Comparison of ENCODE assay signal across 7 cellular contexts in genomic region chr13:28716511-28716910, GRCh38. TPM values are rescaled to one million over a fixed set of nuclear protein-coding genes. Genes with fewer than 3 reads are reported as not detected.
DNase-seq lines count a peak whose midpoint lies in the region; ATAC-seq and TF ChIP-seq lines count a peak whose summit lies in the region.

No MANE protein-coding gene starts in this region.

- H3K27ac Mint-ChIP-seq in activated T-helper 17 cell treated with anti-CD3 and anti-CD28 coated beads, Interleukin-2, amount 50 U/mL, for 72 hours = peak overlapping the region; percentile 94

- H3K9ac ChIP-seq in smooth muscle cell (ENCODE audit: low read depth) = peak overlapping the region; percentile 47

- H3K9me3 ChIP-seq in HEK293 (ENCODE audit: control insufficient read depth, insufficient read depth, low read depth, low read length) (no peaks in the 10 kb centered on the region), smooth muscle cell (replicated peaks; ENCODE audit: low read depth) (no peaks in the 10 kb centered on the region)

- H3K9me3 Mint-ChIP-seq in activated T-helper 17 cell treated with anti-CD3 and anti-CD28 coated beads, Interleukin-2, amount 50 U/mL, for 72 hours = no peaks in the 10 kb centered on the region

- peaks cover 39% of the 10 kb centered on the region for H3K79me2 ChIP-seq in smooth muscle cell (ENCODE audit: low read depth)

- H3K4me2 ChIP-seq in smooth muscle cell = peak overlapping the region; percentile 85

- no peaks in the 10 kb centered on the region for H4K20me1 ChIP-seq in smooth muscle cell (ENCODE audit: low read depth)

- H3K36me3 ChIP-seq in HEK293 (ENCODE audit: control insufficient read depth in 2 of 2, insufficient read depth in 1 of 2, low read length in 2 of 2) (no peaks in the 10 kb centered on the region), smooth muscle cell (ENCODE audit: low read depth) (peaks cover 2% of the 10 kb centered on the region)

- peak; percentile 27 for DNase-seq in hepatic stellate cell (ENCODE audit: low spot score)
- DNase-seq in smooth muscle cell (lab: John Stamatoyannopoulos, UW; ENCODE audit: unreplicated experiment) = no peak
- no peak for DNase-seq in iPS-NIHi7 (ENCODE audit: extremely low spot score)

- CTCF ChIA-PET in HEK293 (lab: Yijun Ruan, JAX) = interaction anchor here (0.7 kb wide), 2 partner anchors 36 to 1109 kb away, joined by 3 read pairs; no protein-coding TSS in a partner anchor

- no peak for TF ChIP-seq CTCF in HEK293 (tag by site-specific recombination; IDR thresholded peaks at IDR 0.05)
- no peak for TF ChIP-seq CTCF in smooth muscle cell (IDR thresholded peaks at IDR 0.05; ENCODE audit: borderline replicate concordance, insufficient read depth, poor library complexity, severe bottlenecking)

- peaks cover 19% of the 10 kb centered on the region for H3K4me1 Mint-ChIP-seq in activated T-helper 17 cell treated with anti-CD3 and anti-CD28 coated beads, Interleukin-2, amount 50 U/mL, for 72 hours

- H3K4me3 ChIP-seq in HEK293 (ENCODE audit: low read depth, low read length) = no peak overlapping the region
- peak overlapping the region; percentile 35 for H3K4me3 ChIP-seq in smooth muscle cell

- no peak for ATAC-seq in activated T-helper 17 cell treated with anti-CD3 and anti-CD28 coated beads, Interleukin-2, amount 50 U/mL, for 72 hours (replicated peaks)
- ATAC-seq in activated CD4-positive, CD25-positive, alpha-beta regulatory T cell treated with anti-CD3 and anti-CD28 coated beads, Interleukin-2, amount 50 U/mL, for 24 hours = no peak
- ATAC-seq in HG03520 (IDR thresholded peaks at IDR 0.05; ENCODE audit: unreplicated experiment) = no peak

- 8% methylated on average over 8 of the region's 8 CpGs for WGBS in smooth muscle cell (ENCODE audit: low lambda C conversion rate)

- H3K27ac ChIP-seq in HEK293 (ENCODE audit: extremely low read depth, low read depth, low read length) = no peak overlapping the region
- H3K27ac ChIP-seq in smooth muscle cell (ENCODE audit: low read depth) = peak overlapping the region; percentile 100

- no peaks in the 10 kb centered on the region for H3K27me3 ChIP-seq in smooth muscle cell (ENCODE audit: low read depth)

- H3K4me1 ChIP-seq in HEK293 (ENCODE audit: control insufficient read depth, insufficient read depth, low read length) (no peaks in the 10 kb centered on the region; the same call in 1 of the 2 replicates), smooth muscle cell (ENCODE audit: low read depth) (peaks cover 9% of the 10 kb centered on the region)

- H3K36me3 Mint-ChIP-seq in activated T-helper 17 cell treated with anti-CD3 and anti-CD28 coated beads, Interleukin-2, amount 50 U/mL, for 72 hours (ENCODE audit: low read depth) = peaks cover 5% of the 10 kb centered on the region

- H3K4me3 Mint-ChIP-seq in activated T-helper 17 cell treated with anti-CD3 and anti-CD28 coated beads, Interleukin-2, amount 50 U/mL, for 72 hours = no peak overlapping the region

- POLR2A ChIA-PET in HEK293 (lab: Yijun Ruan, JAX) = interaction anchor here (1.2 kb wide), 1 partner anchor 57 kb away, joined by 7 read pairs; the partner anchor contains the start of gene POMP

- peaks cover 16% of the 10 kb centered on the region for H3F3A ChIP-seq in smooth muscle cell (ENCODE audit: low read depth)

- no peaks in the 10 kb centered on the region for H3K27me3 Mint-ChIP-seq in activated T-helper 17 cell treated with anti-CD3 and anti-CD28 coated beads, Interleukin-2, amount 50 U/mL, for 72 hours

- H2AFZ ChIP-seq in smooth muscle cell (ENCODE audit: low read depth) = peak overlapping the region; percentile 42

TF ChIP-seq in HEK293, 187 proteins besides CTCF, POLR2A, EP300 and RAD21 (continues in another document):
- TF ChIP-seq ZNF610 (tag by site-specific recombination; IDR thresholded peaks at IDR 0.05; ENCODE audit: borderline replicate concordance) (no peak), ZNF558 (tag by site-specific recombination; IDR thresholded peaks at IDR 0.05) (no peak), KLF8 (tag by site-specific recombination; IDR thresholded peaks at IDR 0.05) (peak; percentile 41; the same call in 1 of the 2 replicates), ZNF114 (tag by site-specific recombination; IDR thresholded peaks at IDR 0.05) (no peak), ZNF623 (tag by site-specific recombination; IDR thresholded peaks at IDR 0.05) (no peak), ZNF677 (tag by site-specific recombination; IDR thresholded peaks at IDR 0.05) (no peak), ZNF600 (tag by site-specific recombination; IDR thresholded peaks at IDR 0.05) (peak; percentile 42), ZFP69B (tag by site-specific recombination; IDR thresholded peaks at IDR 0.05) (0 out of 2 replicates have a peak, but pooled peaks have one; percentile 17), ZNF626 (tag by site-specific recombination; IDR thresholded peaks at IDR 0.05) (no peak), ZNF473 (tag by site-specific recombination; IDR thresholded peaks at IDR 0.05) (no peak), GFI1B (tag by site-specific recombination; IDR thresholded peaks at IDR 0.05) (no peak), TCF7L2 (IDR thresholded peaks at IDR 0.05; ENCODE audit: borderline replicate concordance, low read depth, low read length) (no peak), ZNF292 (tag by site-specific recombination; IDR thresholded peaks at IDR 0.05; ENCODE audit: borderline replicate concordance, low read depth) (no peak), ZNF561 (tag by site-specific recombination; IDR thresholded peaks at IDR 0.05; ENCODE audit: borderline replicate concordance) (0 out of 2 replicates have a peak, but pooled peaks have one; percentile 34), SCRT2 (tag by site-specific recombination; IDR thresholded peaks at IDR 0.05) (no peak), ZNF514 (tag by site-specific recombination; IDR thresholded peaks at IDR 0.05) (no peak), GLIS1 (tag by site-specific recombination; IDR thresholded peaks at IDR 0.05) (no peak; the same call in 1 of the 2 replicates), ZBTB8A (tag by site-specific recombination; IDR thresholded peaks at IDR 0.05) (peak; percentile 36; the same call in 1 of the 2 replicates), KLF10 (tag by site-specific recombination; IDR thresholded peaks at IDR 0.05) (no peak), ZNF449 (tag by site-specific recombination; IDR thresholded peaks at IDR 0.05) (no peak), ZNF660 (tag by site-specific recombination; IDR thresholded peaks at IDR 0.05) (no peak)
- TF ChIP-seq, protein P1, sequence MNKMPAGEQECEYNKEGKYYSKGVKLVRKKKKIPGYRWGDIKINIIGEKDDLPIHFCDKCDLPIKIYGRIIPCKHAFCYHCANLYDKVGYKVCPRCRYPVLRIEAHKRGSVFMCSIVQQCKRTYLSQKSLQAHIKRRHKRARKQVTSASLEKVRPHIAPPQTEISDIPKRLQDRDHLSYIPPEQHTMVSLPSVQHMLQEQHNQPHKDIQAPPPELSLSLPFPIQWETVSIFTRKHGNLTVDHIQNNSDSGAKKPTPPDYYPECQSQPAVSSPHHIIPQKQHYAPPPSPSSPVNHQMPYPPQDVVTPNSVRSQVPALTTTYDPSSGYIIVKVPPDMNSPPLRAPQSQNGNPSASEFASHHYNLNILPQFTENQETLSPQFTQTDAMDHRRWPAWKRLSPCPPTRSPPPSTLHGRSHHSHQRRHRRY (tag by site-specific recombination; IDR thresholded peaks at IDR 0.05) = no peak
- TF ChIP-seq, protein P2, sequence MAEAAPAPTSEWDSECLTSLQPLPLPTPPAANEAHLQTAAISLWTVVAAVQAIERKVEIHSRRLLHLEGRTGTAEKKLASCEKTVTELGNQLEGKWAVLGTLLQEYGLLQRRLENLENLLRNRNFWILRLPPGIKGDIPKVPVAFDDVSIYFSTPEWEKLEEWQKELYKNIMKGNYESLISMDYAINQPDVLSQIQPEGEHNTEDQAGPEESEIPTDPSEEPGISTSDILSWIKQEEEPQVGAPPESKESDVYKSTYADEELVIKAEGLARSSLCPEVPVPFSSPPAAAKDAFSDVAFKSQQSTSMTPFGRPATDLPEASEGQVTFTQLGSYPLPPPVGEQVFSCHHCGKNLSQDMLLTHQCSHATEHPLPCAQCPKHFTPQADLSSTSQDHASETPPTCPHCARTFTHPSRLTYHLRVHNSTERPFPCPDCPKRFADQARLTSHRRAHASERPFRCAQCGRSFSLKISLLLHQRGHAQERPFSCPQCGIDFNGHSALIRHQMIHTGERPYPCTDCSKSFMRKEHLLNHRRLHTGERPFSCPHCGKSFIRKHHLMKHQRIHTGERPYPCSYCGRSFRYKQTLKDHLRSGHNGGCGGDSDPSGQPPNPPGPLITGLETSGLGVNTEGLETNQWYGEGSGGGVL (tag by site-specific recombination; IDR thresholded peaks at IDR 0.05) = peak; percentile 88
- TF ChIP-seq, protein P3, sequence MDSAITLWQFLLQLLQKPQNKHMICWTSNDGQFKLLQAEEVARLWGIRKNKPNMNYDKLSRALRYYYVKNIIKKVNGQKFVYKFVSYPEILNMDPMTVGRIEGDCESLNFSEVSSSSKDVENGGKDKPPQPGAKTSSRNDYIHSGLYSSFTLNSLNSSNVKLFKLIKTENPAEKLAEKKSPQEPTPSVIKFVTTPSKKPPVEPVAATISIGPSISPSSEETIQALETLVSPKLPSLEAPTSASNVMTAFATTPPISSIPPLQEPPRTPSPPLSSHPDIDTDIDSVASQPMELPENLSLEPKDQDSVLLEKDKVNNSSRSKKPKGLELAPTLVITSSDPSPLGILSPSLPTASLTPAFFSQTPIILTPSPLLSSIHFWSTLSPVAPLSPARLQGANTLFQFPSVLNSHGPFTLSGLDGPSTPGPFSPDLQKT (IDR thresholded peaks at IDR 0.05; ENCODE audit: borderline replicate concordance, low read depth, low read length) = no peak

RNA-seq across cellular contexts. Expression of gene SLC46A3, which starts 2.3 kb away (rescaled TPM):
- 1 to 10 TPM; 2.4 to 3.2 TPM for total RNA-seq in activated T-helper 17 cell treated with anti-CD3 and anti-CD28 coated beads, Interleukin-2, amount 50 U/mL, for 72 hours
- 19.1 and 20.2 TPM in 2 replicates for total RNA-seq in smooth muscle cell
- 8.8 and 11.2 TPM in 2 replicates for polyA plus RNA-seq in smooth muscle cell

RNA-seq across cellular contexts. Expression of gene POMP, which starts 57.6 kb away (rescaled TPM):
- 100 to 1,000 TPM in 1 of 2 donors, 10 to 100 TPM in 1; 71.3 to 101 TPM for total RNA-seq in activated T-helper 17 cell treated with anti-CD3 and anti-CD28 coated beads, Interleukin-2, amount 50 U/mL, for 72 hours
- 128 and 134 TPM in 2 replicates for total RNA-seq in smooth muscle cell
- 245 and 265 TPM in 2 replicates for polyA plus RNA-seq in smooth muscle cell
